In the genomic region with DNA sequence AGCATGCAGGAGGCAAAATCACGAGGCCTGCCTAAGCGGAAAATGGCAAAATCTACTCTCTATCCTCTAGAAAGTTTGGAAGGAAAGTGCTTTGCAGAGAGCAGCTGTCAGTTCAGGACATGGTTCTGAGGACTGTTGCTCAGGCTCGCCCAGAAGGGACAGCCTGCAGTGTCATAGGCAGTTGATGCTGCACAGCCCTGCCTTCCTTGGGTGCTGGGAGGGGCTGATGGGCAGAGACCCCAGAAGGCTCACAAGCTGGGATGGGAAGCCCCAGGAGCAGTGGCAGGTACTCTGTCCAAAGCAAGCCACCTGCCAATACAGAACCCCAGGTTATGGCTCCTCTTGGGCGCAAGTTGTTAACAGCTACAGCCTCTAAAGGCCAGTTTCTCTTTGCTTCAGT, we compare ENCODE assay signal across 27 cellular contexts.
"Had no signal": no experiment of that assay in that cellular context is flagged by ENCODE, and none has a peak within 500 bp of the region (broad histone marks: within the 10 kb centered on the region; RNA-seq: fewer than 3 reads in every experiment).

No MANE protein-coding gene starts in this region.

- H3K9me3 Mint-ChIP-seq: activated B cell treated with CpG ODN at 0.5 μM for 24 hours; activated CD8-positive, alpha-beta T cell treated with anti-CD3 and anti-CD28 coated beads for 36 hours; activated naive CD8-positive, alpha-beta T cell treated with anti-CD3 and anti-CD28 coated beads, Interleukin-2, amount 10 ng/mL, durations not matched to agents 7 days and 5 days; activated T-cell treated with anti-CD3 and anti-CD28 coated beads, Interleukin-2, amount 50 U/mL, for 72 hours; nephron; type B pancreatic cell had no signal

- H3K4me1 Mint-ChIP-seq: activated naive CD8-positive, alpha-beta T cell treated with anti-CD3 and anti-CD28 coated beads, Interleukin-2, amount 10 ng/mL, durations not matched to agents 7 days and 5 days; nephron had no signal

- DNase-seq: activated B cell treated with CpG ODN at 0.5 μM for 24 hours; activated CD4-positive, alpha-beta T cell treated with anti-CD3 and anti-CD28 coated beads, Interleukin-2, amount 50 U/mL, for 1 hour; activated CD8-positive, alpha-beta T cell treated with anti-CD3 and anti-CD28 coated beads for 36 hours; activated effector memory CD4-positive, alpha-beta T cell treated with Interleukin-2 at 50 U/mL for 16 hours; activated naive CD4-positive, alpha-beta T cell treated with Interleukin-2 at 50 U/mL for 16 hours; activated naive CD8-positive, alpha-beta T cell treated with anti-CD3 and anti-CD28 coated beads, Interleukin-2, amount 10 ng/mL, durations not matched to agents 7 days and 5 days; activated T-cell treated with anti-CD3 and anti-CD28 coated beads, Interleukin-2, amount 50 U/mL, for 72 hours; brain microvascular endothelial cell; caudate nucleus; dermis blood vessel endothelial cell; effector CD4-positive, alpha-beta T cell; foreskin keratinocyte; heart right ventricle; kidney glomerular epithelial cell; lower lobe of right lung; pancreas; retina; stimulated activated CD4-positive, alpha-beta T cell treated with anti-CD3 and anti-CD28 coated beads, Interleukin-15, amount 100 ng/mL, for 24 hours; stimulated activated CD4-positive, alpha-beta T cell treated with anti-CD3 and anti-CD28 coated beads, Interleukin-2, amount 100 ng/mL, for 24 hours; stimulated activated naive CD4-positive, alpha-beta T cell had no signal

- H3K4me3 Mint-ChIP-seq: activated B cell treated with CpG ODN at 0.5 μM for 24 hours; activated CD8-positive, alpha-beta T cell treated with anti-CD3 and anti-CD28 coated beads for 36 hours; activated naive CD8-positive, alpha-beta T cell treated with anti-CD3 and anti-CD28 coated beads, Interleukin-2, amount 10 ng/mL, durations not matched to agents 7 days and 5 days; activated T-cell treated with anti-CD3 and anti-CD28 coated beads, Interleukin-2, amount 50 U/mL, for 72 hours; nephron; type B pancreatic cell had no signal

- H3K4me1 ChIP-seq: foreskin keratinocyte, lower lobe of right lung, pancreas, prostate gland, vagina had no signal

- H3K4me3 ChIP-seq: esophagus muscularis mucosa, heart right ventricle, lower lobe of right lung, pancreas, prostate gland, thoracic aorta, vagina had no signal

- H3K27ac Mint-ChIP-seq: activated B cell treated with CpG ODN at 0.5 μM for 24 hours; activated CD8-positive, alpha-beta T cell treated with anti-CD3 and anti-CD28 coated beads for 36 hours; nephron had no signal

- H3K27me3 Mint-ChIP-seq: activated B cell treated with CpG ODN at 0.5 μM for 24 hours; activated CD8-positive, alpha-beta T cell treated with anti-CD3 and anti-CD28 coated beads for 36 hours; activated naive CD8-positive, alpha-beta T cell treated with anti-CD3 and anti-CD28 coated beads, Interleukin-2, amount 10 ng/mL, durations not matched to agents 7 days and 5 days; type B pancreatic cell had no signal

- H3K9me3 ChIP-seq: esophagus muscularis mucosa, heart right ventricle, lower lobe of right lung, pancreas, prostate gland, thoracic aorta, vagina had no signal

- H3K27ac ChIP-seq: brain microvascular endothelial cell, esophagus muscularis mucosa, foreskin keratinocyte, heart right ventricle, lower lobe of right lung, pancreas, prostate gland, thoracic aorta, vagina had no signal

- H3K27me3 ChIP-seq: brain microvascular endothelial cell, esophagus muscularis mucosa, foreskin keratinocyte, heart right ventricle, pancreas, vagina had no signal

- ATAC-seq: activated CD8-positive, alpha-beta T cell treated with anti-CD3 and anti-CD28 coated beads for 36 hours; activated T-cell treated with anti-CD3 and anti-CD28 coated beads, Interleukin-2, amount 50 U/mL, for 72 hours; foreskin keratinocyte; heart right ventricle; left lobe of liver; lower lobe of right lung; pancreas had no signal
